ENCODE assay signal across 27 cellular contexts in the genomic region with DNA sequence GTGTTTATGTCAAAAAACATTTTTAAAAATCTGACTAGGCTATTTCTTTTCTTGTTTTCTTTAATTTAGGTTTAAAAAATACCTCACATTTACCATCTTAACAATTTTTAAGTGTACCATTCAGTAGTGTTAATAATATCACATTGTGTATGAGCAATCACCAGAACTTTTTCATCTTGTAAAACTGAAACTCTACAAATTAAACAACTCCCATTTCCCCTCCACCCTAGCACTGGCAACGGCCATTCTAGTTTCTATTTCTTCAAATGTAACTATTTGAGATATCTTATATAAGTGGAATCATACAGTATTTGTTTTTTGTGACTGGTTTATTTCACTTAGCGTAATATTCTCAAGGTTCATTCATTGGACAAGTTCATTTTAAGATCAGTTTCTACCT. TPM values are rescaled to one million over a fixed set of nuclear protein-coding genes. Genes with fewer than 3 reads are reported as not detected.
DNase-seq lines count a peak whose midpoint lies in the region; ATAC-seq, FAIRE-seq and TF ChIP-seq lines count a peak whose summit lies in the region.
"Had no signal": no experiment of that assay in that cellular context is flagged by ENCODE, and none has a peak within 500 bp of the region (broad histone marks: within the 10 kb centered on the region; RNA-seq: fewer than 3 reads in every experiment).

No MANE protein-coding gene starts in this region.

- H3K36me3 ChIP-seq in A673 (ENCODE audit: insufficient read depth, low read length, poor library complexity, severe bottlenecking): no peaks in the 10 kb centered on the region
- H3K36me3 ChIP-seq: breast epithelium, colonic mucosa, esophagus muscularis mucosa, thoracic aorta had no signal

- TF ChIP-seq CTCF in A673 (conservative IDR thresholded peaks at IDR 0.05; ENCODE audit: low read depth, low read length): no peak

- CTCF ChIA-PET in A673 (lab: Charles Lee): no interaction called here

- no peaks in the 10 kb centered on the region for H3K4me1 ChIP-seq in A673 (ENCODE audit: insufficient read depth, low read length, poor library complexity, severe bottlenecking)
- H3K4me1 ChIP-seq: breast epithelium, colonic mucosa, esophagus muscularis mucosa had no signal

- H3K9me3 ChIP-seq in A673 (ENCODE audit: low read depth, low read length, poor library complexity, severe bottlenecking): no peaks in the 10 kb centered on the region
- H3K9me3 ChIP-seq: breast epithelium, colonic mucosa, esophagus muscularis mucosa, thoracic aorta had no signal

- FAIRE-seq in GM18507 (lab: Jason Lieb, UNC): peak; percentile 35
- FAIRE-seq: frontal cortex had no signal

- ATAC-seq in GM19351 (IDR thresholded peaks at IDR 0.05; ENCODE audit: unreplicated experiment) (peak; percentile 54), HG02870 (IDR thresholded peaks at IDR 0.05; ENCODE audit: unreplicated experiment) (peak; percentile 51), HG03565 (IDR thresholded peaks at IDR 0.05; ENCODE audit: unreplicated experiment) (peak; percentile 74), HG02938 (IDR thresholded peaks at IDR 0.05; ENCODE audit: unreplicated experiment) (no peak)
- ATAC-seq: left cardiac atrium, sciatic nerve had no signal

- no peak overlapping the region for H3K27ac ChIP-seq in A673 (ENCODE audit: low read depth, low read length, poor library complexity, severe bottlenecking)
- H3K27ac ChIP-seq: breast epithelium, colonic mucosa, esophagus muscularis mucosa, thoracic aorta had no signal

- DNase-seq in GM18507 (ENCODE audit: extremely low spot score, insufficient read length, low read depth): no peak
- DNase-seq in NCI-H1417 (lab: John Stamatoyannopoulos, UW): no peak
- no peak for DNase-seq in A673 (ENCODE audit: low spot score)
- no peak for DNase-seq in HuH-7.5 (ENCODE audit: low spot score)
- DNase-seq: activated CD4-positive, alpha-beta T cell treated with anti-CD3 and anti-CD28 coated beads for 48 hours; activated naive CD4-positive, alpha-beta T cell treated with anti-CD3 and anti-CD28 coated beads for 36 hours; amniotic stem cell; C1 segment of cervical spinal cord; colonic mucosa; DND-41; endodermal cell; Karpas-422; left cardiac atrium; mesenchymal stem cell; NCI-H1930; NCI-H226; stimulated activated naive CD4-positive, alpha-beta T cell treated with Interleukin-2 at 50 U/mL for 16 hours had no signal

- intact Hi-C loops in A673 (cut with micrococcal nuclease; ENCODE audit: unreplicated experiment): no loop called here

- BruUV-seq in A673 (replicated peaks; lab: Mats Ljungman, UMichigan): no TSS peak

- POLR2A ChIA-PET in A673 (lab: Charles Lee; ENCODE audit: low non-redundant PET): no interaction called here

- no peak overlapping the region for H3K4me3 ChIP-seq in A673 (ENCODE audit: low read depth, low read length, poor library complexity, severe bottlenecking)
- H3K4me3 ChIP-seq: breast epithelium, colonic mucosa, esophagus muscularis mucosa, thoracic aorta had no signal

- no peaks in the 10 kb centered on the region for H3K27me3 ChIP-seq in A673 (replicated peaks; ENCODE audit: insufficient read depth, low read depth, low read length, poor library complexity)
- H3K27me3 ChIP-seq: breast epithelium, colonic mucosa, esophagus muscularis mucosa had no signal

RNA-seq across cellular contexts. Expression of a gene that starts 27.7 kb away (rescaled TPM):
- 1.3 and 1.7 TPM in 2 replicates for total RNA-seq in A673 (2021)
- total RNA-seq: activated naive CD4-positive, alpha-beta T cell treated with anti-CD3 and anti-CD28 coated beads for 36 hours; myocyte had no signal
